1 cellular context compared by ENCODE assay signal in the genomic region with DNA sequence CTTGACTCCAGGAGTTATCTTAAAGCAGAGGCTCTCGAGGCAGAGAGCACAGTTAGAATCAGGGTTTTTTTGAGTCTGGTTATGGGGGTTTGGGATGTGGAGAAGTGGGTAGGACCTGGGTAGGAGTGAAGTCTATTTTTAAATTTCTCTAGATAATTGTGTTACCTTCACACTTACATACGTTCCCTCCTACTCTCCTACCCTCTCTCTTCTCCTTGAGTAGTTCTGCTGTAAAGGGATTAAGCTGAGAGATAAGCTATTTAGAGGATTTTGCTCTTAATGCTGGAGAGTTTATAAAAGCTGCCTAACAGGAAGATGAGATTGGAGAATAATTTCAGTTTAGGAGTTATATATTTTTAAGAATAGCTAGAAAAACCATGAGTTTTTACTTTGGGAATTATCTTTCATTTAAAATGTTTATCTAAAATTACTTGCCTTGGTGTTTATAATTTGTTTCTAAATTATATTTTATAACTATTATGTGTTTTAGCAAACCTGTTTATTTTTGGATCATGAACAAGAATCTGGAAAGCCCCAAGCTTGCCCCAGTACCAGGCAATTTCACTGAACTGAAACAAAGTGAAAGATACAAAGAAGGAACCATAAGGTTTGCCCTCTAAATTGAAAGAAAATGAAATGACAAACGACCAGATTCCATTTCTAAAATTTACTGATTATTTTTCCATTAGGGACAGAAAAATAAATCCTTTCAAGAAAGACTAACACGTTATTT.
TF ChIP-seq lines count a peak whose summit lies in the region.

No MANE protein-coding gene starts in this region.

TF ChIP-seq in GM23338, 12 proteins besides CTCF, POLR2A, EP300 and RAD21:
- TF ChIP-seq, protein P1, sequence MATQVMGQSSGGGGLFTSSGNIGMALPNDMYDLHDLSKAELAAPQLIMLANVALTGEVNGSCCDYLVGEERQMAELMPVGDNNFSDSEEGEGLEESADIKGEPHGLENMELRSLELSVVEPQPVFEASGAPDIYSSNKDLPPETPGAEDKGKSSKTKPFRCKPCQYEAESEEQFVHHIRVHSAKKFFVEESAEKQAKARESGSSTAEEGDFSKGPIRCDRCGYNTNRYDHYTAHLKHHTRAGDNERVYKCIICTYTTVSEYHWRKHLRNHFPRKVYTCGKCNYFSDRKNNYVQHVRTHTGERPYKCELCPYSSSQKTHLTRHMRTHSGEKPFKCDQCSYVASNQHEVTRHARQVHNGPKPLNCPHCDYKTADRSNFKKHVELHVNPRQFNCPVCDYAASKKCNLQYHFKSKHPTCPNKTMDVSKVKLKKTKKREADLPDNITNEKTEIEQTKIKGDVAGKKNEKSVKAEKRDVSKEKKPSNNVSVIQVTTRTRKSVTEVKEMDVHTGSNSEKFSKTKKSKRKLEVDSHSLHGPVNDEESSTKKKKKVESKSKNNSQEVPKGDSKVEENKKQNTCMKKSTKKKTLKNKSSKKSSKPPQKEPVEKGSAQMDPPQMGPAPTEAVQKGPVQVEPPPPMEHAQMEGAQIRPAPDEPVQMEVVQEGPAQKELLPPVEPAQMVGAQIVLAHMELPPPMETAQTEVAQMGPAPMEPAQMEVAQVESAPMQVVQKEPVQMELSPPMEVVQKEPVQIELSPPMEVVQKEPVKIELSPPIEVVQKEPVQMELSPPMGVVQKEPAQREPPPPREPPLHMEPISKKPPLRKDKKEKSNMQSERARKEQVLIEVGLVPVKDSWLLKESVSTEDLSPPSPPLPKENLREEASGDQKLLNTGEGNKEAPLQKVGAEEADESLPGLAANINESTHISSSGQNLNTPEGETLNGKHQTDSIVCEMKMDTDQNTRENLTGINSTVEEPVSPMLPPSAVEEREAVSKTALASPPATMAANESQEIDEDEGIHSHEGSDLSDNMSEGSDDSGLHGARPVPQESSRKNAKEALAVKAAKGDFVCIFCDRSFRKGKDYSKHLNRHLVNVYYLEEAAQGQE (IDR thresholded peaks at IDR 0.05; ENCODE audit: unreplicated experiment): no peak
